In genomic region chr10:4470231-4470840, GRCh38 we compare ENCODE assay signal across 13 cellular contexts.
DNase-seq lines count a peak whose midpoint lies in the region; TF ChIP-seq lines count a peak whose summit lies in the region.
"Had no signal": no experiment of that assay in that cellular context is flagged by ENCODE, and none has a peak within 500 bp of the region (broad histone marks: within the 10 kb centered on the region; RNA-seq: fewer than 3 reads in every experiment).

No MANE protein-coding gene starts in this region.

- H3K27me3 ChIP-seq in vagina, result no peaks in the 10 kb centered on the region

- DNase-seq in AG10803 (ENCODE audit: low read depth) (peak; percentile 90), M059J (ENCODE audit: low read depth) (peak; percentile 74), cardiac fibroblast (ENCODE audit: low read depth in 2 of 2) (peak; percentile 85 to 87), vagina (ENCODE audit: extremely low spot score in 2 of 2) (no peak), NCI-H82 (lab: John Stamatoyannopoulos, UW) (no peak), NCI-H146 treated with DMSO at 0.1 percent for 48 hours (lab: John Stamatoyannopoulos, UW; ENCODE audit: unreplicated experiment) (no peak), NCI-H2081 treated with DMSO at 0.1 percent for 48 hours (lab: John Stamatoyannopoulos, UW) (no peak)
- DNase-seq: activated CD4-positive, alpha-beta memory T cell treated with anti-CD3 and anti-CD28 coated beads for 36 hours; activated effector memory CD4-positive, alpha-beta T cell treated with Interleukin-2 at 50 U/mL for 16 hours; CD4-positive, alpha-beta T cell; central memory CD4-positive, alpha-beta T cell; stimulated activated naive CD8-positive, alpha-beta T cell treated with anti-CD3 and anti-CD28 coated beads, Interleukin-15, Interleukin-2, amounts not matched to agents 100 U/mL and 50 U/mL, for 24 hours had no signal

- intact Hi-C loops in vagina (cut with DNase I), result no loop called here

- no peak for TF ChIP-seq CTCF in AG10803 (conservative IDR thresholded peaks at IDR 0.05; ENCODE audit: low read length)
- no peak for TF ChIP-seq CTCF in cardiac fibroblast (IDR thresholded peaks at IDR 0.05; ENCODE audit: low read depth, low read length)
- no peak for TF ChIP-seq CTCF in vagina (IDR thresholded peaks at IDR 0.05)

- H3K9me3 ChIP-seq in mesodermal cell (ENCODE audit: control insufficient read depth, low read length), result no peaks in the 10 kb centered on the region
- H3K9me3 ChIP-seq in vagina, result no peaks in the 10 kb centered on the region

- no peaks in the 10 kb centered on the region for H3K36me3 ChIP-seq in mesodermal cell (ENCODE audit: control insufficient read depth, insufficient read depth, low read length)
- no peaks in the 10 kb centered on the region for H3K36me3 ChIP-seq in vagina

- peaks cover 20% of the 10 kb centered on the region for H3K4me1 ChIP-seq in mesodermal cell (ENCODE audit: control insufficient read depth, insufficient read depth, low read length, poor library complexity, severe bottlenecking)
- no peaks in the 10 kb centered on the region for H3K4me1 ChIP-seq in vagina

- TF ChIP-seq POLR2A in vagina (IDR thresholded peaks at IDR 0.05), result no peak

- WGBS in mesodermal cell (ENCODE audit: insufficient coverage in 2 of 2), 2 experiments, result 83 to 92% methylated on average over 1 to 4 of the region's 4 CpGs

- H3K4me3 ChIP-seq in AG10803 (ENCODE audit: low read length), result no peak overlapping the region
- H3K4me3 ChIP-seq in cardiac fibroblast (replicated peaks in 1 of 2; ENCODE audit: low read depth in 2 of 2, low read length in 2 of 2), result no peak overlapping the region
- no peak overlapping the region for H3K4me3 ChIP-seq in mesodermal cell (ENCODE audit: extremely low read depth, insufficient read depth, low read length, poor library complexity, severe bottlenecking)
- H3K4me3 ChIP-seq in vagina, result no peak overlapping the region

- H3K27ac ChIP-seq in mesodermal cell (ENCODE audit: low read depth, low read length, severe bottlenecking) (peak overlapping the region; percentile 55), vagina (no peak overlapping the region)

Comparison
In these comparisons a context has a peak if more than half of its experiments do, and no peak if none do; other contexts are left out.
1. DNase-seq: peak in AG10803 (single experiment), M059J (single experiment) and cardiac fibroblast (2 of 2); none in vagina (0 of 2), NCI-H82 (single experiment), NCI-H146 treated with DMSO at 0.1 percent for 48 hours (single experiment) and NCI-H2081 treated with DMSO at 0.1 percent for 48 hours (single experiment).